8 cellular contexts compared by ENCODE assay signal in genomic region chr11:73645972-73646631, GRCh38. TPM values are rescaled to one million over a fixed set of nuclear protein-coding genes. Genes with fewer than 3 reads are reported as not detected.
A peak's percentile ranks its signal among the peaks of the same experiment; 100 is the strongest.
DNase-seq lines count a peak whose midpoint lies in the region; ATAC-seq and TF ChIP-seq lines count a peak whose summit lies in the region.

Gene PLEKHB1, plus strand, starts transcription at chr11:73646581. Its CDS starts 28 bp downstream, at chr11:73646609.

- H3K36me3 Mint-ChIP-seq in stimulated activated naive CD8-positive, alpha-beta T cell treated with anti-CD3 and anti-CD28 coated beads, Interleukin-15, Interleukin-2, amounts not matched to agents 100 ng/mL and 50 ng/mL, for 24 hours (ENCODE audit: low read depth) = no peaks in the 10 kb centered on the region

- DNase-seq in stimulated activated naive CD8-positive, alpha-beta T cell treated with anti-CD3 and anti-CD28 coated beads, Interleukin-15, Interleukin-2, amounts not matched to agents 100 U/mL and 50 U/mL, for 24 hours = no peak
- peak; percentile 95 for DNase-seq in ecto neural progenitor cell (ENCODE audit: low spot score)
- DNase-seq in mucosa of gallbladder (ENCODE audit: low spot score) = no peak
- DNase-seq in Ammon's horn (ENCODE audit: low spot score) = no peak

- H3K4me1 Mint-ChIP-seq in stimulated activated naive CD8-positive, alpha-beta T cell treated with anti-CD3 and anti-CD28 coated beads, Interleukin-15, Interleukin-2, amounts not matched to agents 100 ng/mL and 50 ng/mL, for 24 hours (ENCODE audit: low read depth) = peaks cover 15% of the 10 kb centered on the region

- no peak for ATAC-seq in stimulated activated naive CD8-positive, alpha-beta T cell treated with anti-CD3 and anti-CD28 coated beads, Interleukin-15, Interleukin-2, amounts not matched to agents 100 U/mL and 50 U/mL, for 24 hours
- ATAC-seq in GM18505 (IDR thresholded peaks at IDR 0.05; ENCODE audit: unreplicated experiment) (no peak), HG02763 (IDR thresholded peaks at IDR 0.05; ENCODE audit: unreplicated experiment) (no peak), GM19351 (IDR thresholded peaks at IDR 0.05; ENCODE audit: unreplicated experiment) (no peak)

- H3K9me3 Mint-ChIP-seq in stimulated activated naive CD8-positive, alpha-beta T cell treated with anti-CD3 and anti-CD28 coated beads, Interleukin-15, Interleukin-2, amounts not matched to agents 100 ng/mL and 50 ng/mL, for 24 hours = no peaks in the 10 kb centered on the region

- no peak within 1 kb of the TSS for H3K27ac Mint-ChIP-seq in stimulated activated naive CD8-positive, alpha-beta T cell treated with anti-CD3 and anti-CD28 coated beads, Interleukin-15, Interleukin-2, amounts not matched to agents 100 ng/mL and 50 ng/mL, for 24 hours

- H3K27me3 Mint-ChIP-seq in stimulated activated naive CD8-positive, alpha-beta T cell treated with anti-CD3 and anti-CD28 coated beads, Interleukin-15, Interleukin-2, amounts not matched to agents 100 ng/mL and 50 ng/mL, for 24 hours = no peaks in the 10 kb centered on the region

- no peak for TF ChIP-seq POLR2A in GM18505 (IDR thresholded peaks at IDR 0.05; ENCODE audit: borderline replicate concordance, extremely low read depth, insufficient read depth, insufficient read length)

- H3K4me3 Mint-ChIP-seq in stimulated activated naive CD8-positive, alpha-beta T cell treated with anti-CD3 and anti-CD28 coated beads, Interleukin-15, Interleukin-2, amounts not matched to agents 100 ng/mL and 50 ng/mL, for 24 hours = peak within 1 kb of the TSS; percentile 74

RNA-seq across cellular contexts. Expression of gene PLEKHB1, which starts in this region (rescaled TPM):
- 58.1 TPM for total RNA-seq in mucosa of gallbladder
